ENCODE assay signal across 1 cellular context in genomic region chr19:3816566-3817218, GRCh38.
TF ChIP-seq lines count a peak whose summit lies in the region.

No MANE protein-coding gene starts in this region.

TF ChIP-seq in H1, 55 proteins besides CTCF, POLR2A, EP300 and RAD21:
- no peak for TF ChIP-seq BACH1 (IDR thresholded peaks at IDR 0.05; ENCODE audit: low read length)
- no peak for TF ChIP-seq RFX5 (IDR thresholded peaks at IDR 0.05; ENCODE audit: borderline replicate concordance, low read depth, low read length)
- no peak for TF ChIP-seq YY1 (IDR thresholded peaks at IDR 0.05; ENCODE audit: low read depth, low read length)
- TF ChIP-seq SP4 (IDR thresholded peaks at IDR 0.05; ENCODE audit: low read length), result no peak
- no peak for TF ChIP-seq KDM1A (IDR thresholded peaks at IDR 0.05; ENCODE audit: borderline replicate concordance, low read length)
- TF ChIP-seq USF2 (IDR thresholded peaks at IDR 0.05; ENCODE audit: low read length), result no peak
- TF ChIP-seq GABPA (IDR thresholded peaks at IDR 0.05; ENCODE audit: borderline replicate concordance, insufficient read depth, low read length), result no peak
- TF ChIP-seq TAF1 (IDR thresholded peaks at IDR 0.05; ENCODE audit: low read depth, low read length), result no peak
- TF ChIP-seq POU5F1 (IDR thresholded peaks at IDR 0.05; ENCODE audit: low read depth, low read length), result no peak
- TF ChIP-seq SIX5 (IDR thresholded peaks at IDR 0.05; ENCODE audit: low read depth, low read length), result no peak
- no peak for TF ChIP-seq PHF8 (conservative IDR thresholded peaks at IDR 0.05; ENCODE audit: low read depth, low read length)
- TF ChIP-seq SAP30 (IDR thresholded peaks at IDR 0.05; ENCODE audit: insufficient read depth, insufficient replicate concordance, low read length), result no peak
- TF ChIP-seq FOSL1 (IDR thresholded peaks at IDR 0.05; ENCODE audit: insufficient read depth, low read depth, low read length), result no peak
- no peak for TF ChIP-seq SUZ12 (IDR thresholded peaks at IDR 0.05; ENCODE audit: low read length)
- TF ChIP-seq CEBPB (IDR thresholded peaks at IDR 0.05; ENCODE audit: low read depth, low read length), result no peak
TF ChIP-seq in H1: peak in this region for 0.
